ENCODE assay signal across 14 cellular contexts in genomic region chr6:157471895-157472686, GRCh38.
"Had no signal": no experiment of that assay in that cellular context is flagged by ENCODE, and none has a peak within 500 bp of the region (broad histone marks: within the 10 kb centered on the region; RNA-seq: fewer than 3 reads in every experiment).

No MANE protein-coding gene starts in this region.

- ATAC-seq: activated CD4-positive, CD25-positive, alpha-beta regulatory T cell treated with anti-CD3 and anti-CD28 coated beads, Interleukin-2, amount 50 U/mL, for 24 hours; activated T-cell treated with anti-CD3 and anti-CD28 coated beads, Interleukin-2, amount 50 U/mL, for 72 hours; naive thymus-derived CD8-positive, alpha-beta T cell had no signal

- H3K9me3 ChIP-seq: breast epithelium, right atrium auricular region, stomach, thoracic aorta had no signal

- H3K27ac Mint-ChIP-seq: activated T-cell treated with anti-CD3 and anti-CD28 coated beads, Interleukin-2, amount 50 U/mL, for 72 hours had no signal

- H3K4me3 Mint-ChIP-seq: activated T-cell treated with anti-CD3 and anti-CD28 coated beads, Interleukin-2, amount 50 U/mL, for 72 hours; naive thymus-derived CD8-positive, alpha-beta T cell had no signal

- H3K36me3 ChIP-seq: breast epithelium, right atrium auricular region, stomach, thoracic aorta had no signal

- H3K9me3 Mint-ChIP-seq: naive thymus-derived CD8-positive, alpha-beta T cell had no signal

- H3K27ac ChIP-seq: breast epithelium, right atrium auricular region, skin epidermis, stomach, thoracic aorta had no signal

- DNase-seq: activated CD4-positive, alpha-beta T cell treated with anti-CD3 and anti-CD28 coated beads, Interleukin-2, amount 50 U/mL, for 4 hours; activated gamma-delta T cell treated with Interleukin-2 at 50 U/mL for 16 hours; activated T-cell treated with anti-CD3 and anti-CD28 coated beads, Interleukin-2, amount 50 U/mL, for 72 hours; aorta; hypothalamus; naive thymus-derived CD8-positive, alpha-beta T cell; nucleus accumbens; stimulated activated CD4-positive, alpha-beta T cell treated with anti-CD3 and anti-CD28 coated beads, Interleukin-4, amount 100 ng/mL, for 4 hours; stomach had no signal

- H3K4me1 ChIP-seq: breast epithelium, right atrium auricular region, stomach had no signal

- H3K4me3 ChIP-seq: breast epithelium, right atrium auricular region, skin epidermis, stomach, thoracic aorta had no signal

- H3K27me3 ChIP-seq: breast epithelium, right atrium auricular region, stomach had no signal

- H3K36me3 Mint-ChIP-seq: naive thymus-derived CD8-positive, alpha-beta T cell had no signal
